ENCODE assay signal across 22 cellular contexts in the genomic region with DNA sequence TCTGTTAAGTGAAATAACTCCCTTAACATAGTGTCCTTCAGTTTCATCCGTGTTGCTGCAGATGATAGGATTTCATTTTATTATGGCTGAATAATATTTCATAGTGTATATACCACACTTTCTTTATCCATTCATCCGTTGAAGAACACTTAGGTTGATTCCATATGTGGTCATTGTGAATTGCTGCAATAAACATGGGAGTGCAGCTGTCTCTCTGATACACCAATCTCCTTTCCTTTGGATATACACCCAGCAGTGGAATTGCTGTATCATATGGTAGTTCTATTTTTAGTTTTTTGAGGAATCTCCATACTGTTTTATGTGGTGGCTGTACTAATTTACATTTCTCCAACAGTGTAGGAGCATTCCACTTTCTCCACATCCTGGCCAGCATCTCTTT.
A peak's percentile ranks its signal among the peaks of the same experiment; 100 is the strongest.
DNase-seq lines count a peak whose midpoint lies in the region; ATAC-seq and TF ChIP-seq lines count a peak whose summit lies in the region.
"Had no signal": no experiment of that assay in that cellular context is flagged by ENCODE, and none has a peak within 500 bp of the region (broad histone marks: within the 10 kb centered on the region; RNA-seq: fewer than 3 reads in every experiment).

No MANE protein-coding gene starts in this region.

- peak overlapping the region; percentile 70 to 72 for H3K27ac Mint-ChIP-seq in activated naive CD4-positive, alpha-beta T cell treated with anti-CD3 and anti-CD28 coated beads, Interleukin-2, amount 50 U/mL, for 72 hours
- peak overlapping the region in 4 of 5 experiments; percentile 10 to 69 (median 56) for H3K27ac Mint-ChIP-seq in brain
- H3K27ac Mint-ChIP-seq: GM23338, H9 had no signal

- H3K4me1 Mint-ChIP-seq in brain = no peaks in the 10 kb centered on the region

- no peak overlapping the region for H2BK5ac ChIP-seq in mesenchymal stem cell (ENCODE audit: low read depth, low read length, poor library complexity, severe bottlenecking)

- H4K91ac ChIP-seq in mesenchymal stem cell (ENCODE audit: low read length) = no peak overlapping the region

- H3K4me2 ChIP-seq in mesenchymal stem cell (ENCODE audit: low read length, poor library complexity, severe bottlenecking) (no peak overlapping the region), Karpas-422 (ENCODE audit: low read depth, low read length, poor library complexity, severe bottlenecking) (no peak overlapping the region)
- H3K4me2 ChIP-seq: BLaER1, GM23338 had no signal

- H3K27me3 ChIP-seq in mesenchymal stem cell (ENCODE audit: control insufficient read depth in 1 of 2, insufficient read depth in 1 of 2, low read length in 2 of 2) = no peaks in the 10 kb centered on the region
- H3K27me3 ChIP-seq in Karpas-422 (ENCODE audit: low read length) = no peaks in the 10 kb centered on the region
- H3K27me3 ChIP-seq: BLaER1 had no signal

- H3K9me3 ChIP-seq in mesenchymal stem cell (ENCODE audit: control insufficient read depth, low read length) (peaks cover 12% of the 10 kb centered on the region), Karpas-422 (ENCODE audit: low read length) (no peaks in the 10 kb centered on the region)

- H3K27me3 Mint-ChIP-seq in brain = no peaks in the 10 kb centered on the region
- H3K27me3 Mint-ChIP-seq: CD4-positive, CD25-positive, alpha-beta regulatory T cell had no signal

- no peak overlapping the region for H3K4ac ChIP-seq in mesenchymal stem cell (ENCODE audit: low read depth in 1 of 2, low read length in 2 of 2)

- H3K23ac ChIP-seq in mesenchymal stem cell (ENCODE audit: low read length in 2 of 2) = no peak overlapping the region

- peaks cover 44 to 72% of the 10 kb centered on the region in 2 donors for H3K36me3 Mint-ChIP-seq in activated naive CD4-positive, alpha-beta T cell treated with anti-CD3 and anti-CD28 coated beads, Interleukin-2, amount 50 U/mL, for 72 hours
- peaks cover 92% of the 10 kb centered on the region for H3K36me3 Mint-ChIP-seq in brain

- H3K4me3 ChIP-seq in mesenchymal stem cell (ENCODE audit: insufficient read depth in 1 of 2, low read depth in 1 of 2, low read length in 2 of 2) (no peak overlapping the region), Karpas-422 (ENCODE audit: low read length) (no peak overlapping the region)
- H3K4me3 ChIP-seq: BLaER1, GM23338, SK-N-MC had no signal

- DNase-seq in activated naive CD4-positive, alpha-beta T cell treated with anti-CD3 and anti-CD28 coated beads, Interleukin-2, amount 50 U/mL, for 72 hours (ENCODE audit: low spot score in 2 of 2) = no peak
- DNase-seq in activated naive CD4-positive, alpha-beta T cell treated with anti-CD3 and anti-CD28 coated beads, Interleukin-2, amount 50 U/mL, for 16 hours = no peak
- DNase-seq in mesenchymal stem cell (peak; percentile 49), occipital lobe (lab: John Stamatoyannopoulos, UW) (no peak), Karpas-422 (no peak), HT-29 (ENCODE audit: low spot score) (no peak)
- DNase-seq: 8988T; CD4-positive, CD25-positive, alpha-beta regulatory T cell; H9; KG1; NCI-H1092; NCI-H1417 treated with DMSO at 0.1 percent for 48 hours; NCI-H187 treated with DMSO at 0.1 percent for 48 hours; NCI-H446; NCI-H524 treated with DMSO at 0.1 percent for 48 hours; NCI-H774; SIG-M5 had no signal

- WGBS in mesenchymal stem cell = no CpG with 5 or more reads among the region's 2 CpGs

- no peak overlapping the region for H2BK120ac ChIP-seq in mesenchymal stem cell (ENCODE audit: low read depth, low read length)

- no peak overlapping the region for H3K9ac ChIP-seq in mesenchymal stem cell (ENCODE audit: low read length)
- no peak overlapping the region for H3K9ac ChIP-seq in Karpas-422 (ENCODE audit: low read length)
- H3K9ac ChIP-seq: BLaER1 had no signal

- H2BK12ac ChIP-seq in mesenchymal stem cell (ENCODE audit: low read length in 2 of 2) = no peak overlapping the region

- H3K4me1 ChIP-seq in mesenchymal stem cell (ENCODE audit: control insufficient read depth, insufficient read depth, low read depth, low read length) (peaks cover 10% of the 10 kb centered on the region), Karpas-422 (ENCODE audit: low read length) (peaks cover 29% of the 10 kb centered on the region)
- H3K4me1 ChIP-seq: BLaER1 had no signal

- H2AFZ ChIP-seq in mesenchymal stem cell (ENCODE audit: low read depth, low read length) = no peak overlapping the region
- H2AFZ ChIP-seq in Karpas-422 (ENCODE audit: low read length) = no peak overlapping the region
- H2AFZ ChIP-seq: GM23338 had no signal

- no peak for ATAC-seq in activated naive CD4-positive, alpha-beta T cell treated with anti-CD3 and anti-CD28 coated beads, Interleukin-2, amount 50 U/mL, for 72 hours
- no peak for ATAC-seq in GM18520 (IDR thresholded peaks at IDR 0.05; ENCODE audit: unreplicated experiment)
- ATAC-seq: GM23338 had no signal

- H3K27ac ChIP-seq in mesenchymal stem cell (ENCODE audit: low read length, poor library complexity, severe bottlenecking) = no peak overlapping the region
- H3K27ac ChIP-seq in Karpas-422 (ENCODE audit: low read length) = no peak overlapping the region
- H3K27ac ChIP-seq: BLaER1, SK-N-MC had no signal

- TF ChIP-seq CTCF in brain (conservative IDR thresholded peaks at IDR 0.05) = no peak

- H3K4me3 Mint-ChIP-seq in brain = no peak overlapping the region
- H3K4me3 Mint-ChIP-seq: CD4-positive, CD25-positive, alpha-beta regulatory T cell; GM23338; H9 had no signal

- peaks cover 33% of the 10 kb centered on the region for H3K79me2 ChIP-seq in Karpas-422 (ENCODE audit: low read length)

- H2BK15ac ChIP-seq in mesenchymal stem cell (ENCODE audit: low read depth, poor library complexity, severe bottlenecking) = no peak overlapping the region

- no peak overlapping the region for H4K8ac ChIP-seq in mesenchymal stem cell (ENCODE audit: low read length)

- H3K36me3 ChIP-seq in mesenchymal stem cell (ENCODE audit: control insufficient read depth in 1 of 2, insufficient read depth in 2 of 2, low read depth in 1 of 2, low read length in 2 of 2) (peaks cover 22 to 47% of the 10 kb centered on the region in 2 experiments), Karpas-422 (ENCODE audit: insufficient read depth, low read length) (peaks cover 54% of the 10 kb centered on the region)

- no peak overlapping the region for H3K14ac ChIP-seq in mesenchymal stem cell (ENCODE audit: low read length in 2 of 2)

- no peaks in the 10 kb centered on the region for H3K9me2 ChIP-seq in Karpas-422 (replicated peaks; ENCODE audit: insufficient read depth, low read length)

- H3K18ac ChIP-seq in mesenchymal stem cell (ENCODE audit: low read depth in 1 of 2, low read length in 2 of 2) = no peak overlapping the region

- H3K79me1 ChIP-seq in mesenchymal stem cell (replicated peaks; ENCODE audit: low read length, poor library complexity, severe bottlenecking) = peaks cover 25% of the 10 kb centered on the region

- no peak overlapping the region for H2AK5ac ChIP-seq in mesenchymal stem cell (ENCODE audit: low read length, severe bottlenecking)

- no peaks in the 10 kb centered on the region for H4K20me1 ChIP-seq in Karpas-422 (ENCODE audit: insufficient read depth, low read depth, low read length)
- H4K20me1 ChIP-seq: BLaER1 had no signal

- peaks cover 4 to 5% of the 10 kb centered on the region in 2 donors for H3K9me3 Mint-ChIP-seq in activated naive CD4-positive, alpha-beta T cell treated with anti-CD3 and anti-CD28 coated beads, Interleukin-2, amount 50 U/mL, for 72 hours
- H3K9me3 Mint-ChIP-seq in brain = peaks cover 15 to 52% (median 42%) of the 10 kb centered on the region in 5 experiments
